11 cellular contexts compared by ENCODE assay signal in the genomic region with DNA sequence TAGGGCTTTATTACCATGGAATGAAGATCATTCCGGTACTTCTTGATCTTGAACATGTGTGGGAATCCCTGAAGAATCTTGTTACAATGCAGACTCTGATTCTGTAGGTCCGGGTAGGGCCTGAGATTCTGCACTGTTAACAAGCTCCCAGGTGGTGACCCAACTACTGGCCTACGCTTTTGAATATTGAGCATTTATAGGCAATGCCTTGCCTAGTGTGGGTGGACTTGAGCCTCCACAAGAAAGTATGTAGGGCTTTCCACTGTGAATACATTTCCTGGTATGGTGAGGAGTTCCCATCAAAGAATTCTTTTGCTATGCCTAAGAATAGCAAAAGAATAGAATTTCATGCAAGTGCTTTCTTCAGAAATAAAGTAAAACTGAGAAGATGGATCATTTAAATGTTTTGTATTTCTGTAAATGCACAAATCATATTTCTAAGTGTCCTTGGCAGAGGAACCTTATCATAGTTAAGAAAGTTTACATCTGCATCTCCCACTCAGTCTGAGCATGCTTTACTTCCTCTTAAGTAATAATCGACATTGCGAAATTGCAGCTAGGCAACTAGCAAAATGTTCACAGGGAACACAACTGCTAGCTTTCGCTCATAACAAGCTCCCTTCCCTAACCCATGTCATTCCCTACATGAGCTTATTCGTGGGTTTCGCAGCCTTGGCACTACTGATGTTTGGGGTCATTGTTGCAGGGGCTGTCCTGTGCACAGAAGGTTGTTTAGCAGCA.
DNase-seq lines count a peak whose midpoint lies in the region; ATAC-seq and TF ChIP-seq lines count a peak whose summit lies in the region.
"Had no signal": no experiment of that assay in that cellular context is flagged by ENCODE, and none has a peak within 500 bp of the region (broad histone marks: within the 10 kb centered on the region; RNA-seq: fewer than 3 reads in every experiment).

No MANE protein-coding gene starts in this region.

- H3K9me3 ChIP-seq in vagina, result no peaks in the 10 kb centered on the region

- TF ChIP-seq POLR2A in vagina (IDR thresholded peaks at IDR 0.05), result no peak

- no peak for ATAC-seq in HG03039 (IDR thresholded peaks at IDR 0.05; ENCODE audit: unreplicated experiment)
- no peak for ATAC-seq in HG02938 (IDR thresholded peaks at IDR 0.05; ENCODE audit: unreplicated experiment)
- ATAC-seq: stimulated activated naive B cell treated with anti-CD40 and anti-IgM and Interleukin-4, amounts not matched to agents 10 μg/mL and 1 μg/mL and 100 μg/mL, for 72 hours had no signal

- peaks cover 30% of the 10 kb centered on the region for H3K4me1 ChIP-seq in vagina

- peak overlapping the region; percentile 48 for H3K27ac ChIP-seq in vagina
- H3K27ac ChIP-seq: 22Rv1 had no signal

- H3K27me3 ChIP-seq in vagina, result no peaks in the 10 kb centered on the region

- intact Hi-C loops in vagina (cut with DNase I), result no loop called here

- DNase-seq in DMS53 (lab: John Stamatoyannopoulos, UW) (peak; percentile 10), DMS53 treated with DMSO at 0.1 percent for 48 hours (lab: John Stamatoyannopoulos, UW; ENCODE audit: unreplicated experiment) (no peak), astrocyte of the cerebellum (ENCODE audit: low read depth) (peak; percentile 37), kidney glomerular epithelial cell (lab: John Stamatoyannopoulos, UW) (peak; percentile 44), vagina (ENCODE audit: extremely low spot score in 2 of 2) (no peak), iPS-NIHi11 (ENCODE audit: low spot score) (no peak)
- DNase-seq: NCI-H446 treated with DMSO at 0.1 percent for 48 hours; stimulated activated naive B cell treated with anti-CD40 and anti-IgM and Interleukin-4, amounts not matched to agents 10 μg/mL and 1 μg/mL and 100 μg/mL, for 72 hours had no signal

- H3K36me3 ChIP-seq in vagina, result no peaks in the 10 kb centered on the region

- TF ChIP-seq CTCF in astrocyte of the cerebellum (IDR thresholded peaks at IDR 0.05; ENCODE audit: low read depth, low read length, missing control alignments) (no peak), vagina (IDR thresholded peaks at IDR 0.05) (no peak)

- in situ Hi-C loops in astrocyte of the cerebellum (cut with HindIII; ENCODE audit: low sequenced_read_pairs), result no loop called here

- H3K4me3 ChIP-seq in astrocyte of the cerebellum (ENCODE audit: low read depth, low read length), result no peak overlapping the region
- no peak overlapping the region for H3K4me3 ChIP-seq in vagina

Comparison
In these comparisons a context has a peak if more than half of its experiments do, and no peak if none do; other contexts are left out.
1. DNase-seq: peak in DMS53 (single experiment), astrocyte of the cerebellum (single experiment) and kidney glomerular epithelial cell (single experiment); none in DMS53 treated with DMSO at 0.1 percent for 48 hours (single experiment), vagina (0 of 2) and iPS-NIHi11 (single experiment).